ENCODE assay signal across 8 cellular contexts in the genomic region with DNA sequence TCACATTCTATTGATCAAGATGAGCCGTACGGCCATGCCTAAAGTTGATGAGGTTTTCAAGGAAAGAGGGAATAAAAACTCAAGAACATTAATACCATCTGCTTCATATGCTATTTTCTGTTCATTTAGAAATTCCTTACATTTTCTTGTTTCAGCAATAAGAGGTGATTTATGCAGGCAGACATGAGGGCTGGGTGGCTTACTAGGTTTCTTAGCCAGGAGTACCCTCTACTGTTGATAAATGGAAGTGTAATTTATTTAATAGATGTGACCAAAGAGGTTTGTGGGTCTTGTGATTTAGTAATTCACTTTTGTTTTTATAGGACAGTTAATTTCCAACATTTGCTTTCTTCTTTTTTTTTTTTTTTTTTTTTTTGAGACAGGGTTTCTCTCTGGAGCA. TPM values are rescaled to one million over a fixed set of nuclear protein-coding genes. Genes with fewer than 3 reads are reported as not detected.
A peak's percentile ranks its signal among the peaks of the same experiment; 100 is the strongest.
DNase-seq lines count a peak whose midpoint lies in the region; ATAC-seq and TF ChIP-seq lines count a peak whose summit lies in the region.

No MANE protein-coding gene starts in this region.

- H3K36me3 ChIP-seq in left ventricle myocardium inferior, result no peaks in the 10 kb centered on the region
- H3K36me3 ChIP-seq in gastrocnemius medialis, result no peaks in the 10 kb centered on the region

- no peak overlapping the region for H3K27ac ChIP-seq in left ventricle myocardium inferior (replicated peaks)
- no peak overlapping the region for H3K27ac ChIP-seq in gastrocnemius medialis

- TF ChIP-seq CTCF in left ventricle myocardium inferior (IDR thresholded peaks at IDR 0.05; ENCODE audit: borderline replicate concordance) (peak; percentile 57), LNCaP clone FGC (IDR thresholded peaks at IDR 0.05; ENCODE audit: control insufficient read depth, extremely low read depth, insufficient read depth) (peak; percentile 43), fibroblast of the aortic adventitia (IDR thresholded peaks at IDR 0.05; ENCODE audit: insufficient read depth, low read length) (peak; percentile 52), gastrocnemius medialis (IDR thresholded peaks at IDR 0.05 in 4 of 5, conservative IDR thresholded peaks at IDR 0.05 in 1 of 5) (peak in 4 of 5 experiments; percentile 22 to 36 (median 24))

- no peak overlapping the region for H3K4me3 ChIP-seq in left ventricle myocardium inferior
- H3K4me3 ChIP-seq in LNCaP clone FGC (ENCODE audit: low read depth, low read length), result no peak overlapping the region
- H3K4me3 ChIP-seq in fibroblast of the aortic adventitia (ENCODE audit: low read depth, low read length), result no peak overlapping the region
- H3K4me3 ChIP-seq in gastrocnemius medialis, result no peak overlapping the region

- in situ Hi-C loops in gastrocnemius medialis (cut with MboI; ENCODE audit: low sequenced_read_pairs in 4 of 4), result no loop called here

- H3K27me3 ChIP-seq in left ventricle myocardium inferior (ENCODE audit: low read depth), result no peaks in the 10 kb centered on the region
- no peaks in the 10 kb centered on the region for H3K27me3 ChIP-seq in gastrocnemius medialis

- ATAC-seq in gastrocnemius medialis, result no peak
- ATAC-seq in HG03108 (IDR thresholded peaks at IDR 0.05; ENCODE audit: unreplicated experiment), result no peak

- DNase-seq in left ventricle myocardium inferior (no peak), cardiac septum (ENCODE audit: low spot score) (no peak), LNCaP clone FGC (ENCODE audit: low read depth) (peak; percentile 8), SHP77 treated with DMSO at 0.1 percent for 48 hours (lab: John Stamatoyannopoulos, UW) (peak; percentile 10), fibroblast of the aortic adventitia (ENCODE audit: low read depth) (peak; percentile 80), gastrocnemius medialis (no peak), islet precursor cell (no peak)

- H3K4me1 ChIP-seq in left ventricle myocardium inferior (no peaks in the 10 kb centered on the region), gastrocnemius medialis (no peaks in the 10 kb centered on the region)

- intact Hi-C loops in left ventricle myocardium inferior (cut with micrococcal nuclease), result no loop called here
- intact Hi-C loops in cardiac septum (cut with DNase I), result no loop called here
- intact Hi-C loops in gastrocnemius medialis (cut with DNase I; ENCODE audit: low total_unique reads), result no loop called here

- TF ChIP-seq POLR2A in gastrocnemius medialis (IDR thresholded peaks at IDR 0.05), result no peak

- no peaks in the 10 kb centered on the region for H3K9me3 ChIP-seq in left ventricle myocardium inferior (replicated peaks)
- no peaks in the 10 kb centered on the region for H3K9me3 ChIP-seq in gastrocnemius medialis

RNA-seq across cellular contexts. Expression of a gene that starts 6.4 kb away (rescaled TPM):
- total RNA-seq in left ventricle myocardium inferior, result not detected
- total RNA-seq in cardiac septum, result not detected
- not detected in 2 replicates for total RNA-seq in fibroblast of the aortic adventitia (ENCODE audit: low replicate concordance)
- total RNA-seq in gastrocnemius medialis, result not detected

RNA-seq across cellular contexts. Expression of a gene that starts 35.6 kb away (rescaled TPM):
- total RNA-seq in left ventricle myocardium inferior, result 32.9 TPM
- total RNA-seq in cardiac septum, result 30.0 TPM
- 10.0 and 23.3 TPM in 2 replicates for total RNA-seq in fibroblast of the aortic adventitia (ENCODE audit: low replicate concordance)
- 10 to 100 TPM; 11.3 to 19.9 (median 15.9) TPM for total RNA-seq in gastrocnemius medialis

RNA-seq across cellular contexts. Expression of a gene that starts 45.3 kb away (rescaled TPM):
- total RNA-seq in left ventricle myocardium inferior, result 30.3 TPM
- 31.1 TPM for total RNA-seq in cardiac septum
- total RNA-seq in fibroblast of the aortic adventitia (ENCODE audit: low replicate concordance), result 2.6 and 7.1 TPM in 2 replicates
- 10 to 100 TPM in 2 of 4 donors, 1 to 10 TPM in 2; 5.0 to 20.5 (median 9.9) TPM for total RNA-seq in gastrocnemius medialis

Comparison
In these comparisons a context has a peak if more than half of its experiments do, and no peak if none do; other contexts are left out.
1. DNase-seq: peak in LNCaP clone FGC (single experiment), SHP77 treated with DMSO at 0.1 percent for 48 hours (single experiment) and fibroblast of the aortic adventitia (single experiment); none in left ventricle myocardium inferior (single experiment), cardiac septum (single experiment), gastrocnemius medialis (0 of 2) and islet precursor cell (single experiment).
2. Peak in every context shown above with its lines, with median percentiles within 50 percentile points of each other: CTCF ChIP-seq.